In genomic region chr15:95325763-95326688, GRCh38 we compare ENCODE assay signal across 10 cellular contexts.
DNase-seq lines count a peak whose midpoint lies in the region; TF ChIP-seq lines count a peak whose summit lies in the region.
"Had no signal": no experiment of that assay in that cellular context is flagged by ENCODE, and none has a peak within 500 bp of the region (broad histone marks: within the 10 kb centered on the region; RNA-seq: fewer than 3 reads in every experiment).

No MANE protein-coding gene starts in this region.

- CTCF ChIA-PET in MCF 10A (lab: Yijun Ruan, JAX): no interaction called here

- peaks cover 0 to 19% of the 10 kb centered on the region in 2 donors for H3K27me3 ChIP-seq in breast epithelium
- no peaks in the 10 kb centered on the region for H3K27me3 ChIP-seq in vagina

- POLR2A ChIA-PET in MCF 10A (lab: Yijun Ruan, JAX): no interaction called here

- TF ChIP-seq CTCF in breast epithelium (IDR thresholded peaks at IDR 0.05): no peak
- no peak for TF ChIP-seq CTCF in MCF 10A (IDR thresholded peaks at IDR 0.05; ENCODE audit: unreplicated experiment)
- no peak for TF ChIP-seq CTCF in nephron progenitor cell (IDR thresholded peaks at IDR 0.05)
- TF ChIP-seq CTCF in vagina (IDR thresholded peaks at IDR 0.05): no peak

- H3K4me3 ChIP-seq in breast epithelium (peak overlapping the region; percentile 36 to 68 (median 44)), vagina (peak overlapping the region; percentile 52 to 65)

- H3K4me3 Mint-ChIP-seq in MCF 10A (ENCODE audit: unreplicated experiment) (no peak overlapping the region), nephron progenitor cell (peak overlapping the region; percentile 83)

- H3K27ac Mint-ChIP-seq in MCF 10A (ENCODE audit: low read depth, unreplicated experiment): no peak overlapping the region
- no peak overlapping the region for H3K27ac Mint-ChIP-seq in nephron progenitor cell

- H3K27ac ChIP-seq in breast epithelium: peak overlapping the region; percentile 29 to 88
- H3K27ac ChIP-seq in vagina: peak overlapping the region; percentile 90

- no peaks in the 10 kb centered on the region for H3K9me3 Mint-ChIP-seq in MCF 10A (ENCODE audit: unreplicated experiment)
- no peaks in the 10 kb centered on the region for H3K9me3 Mint-ChIP-seq in nephron progenitor cell

- no peaks in the 10 kb centered on the region for H3K4me1 Mint-ChIP-seq in MCF 10A (ENCODE audit: insufficient read depth, unreplicated experiment)
- peaks cover 57% of the 10 kb centered on the region for H3K4me1 Mint-ChIP-seq in nephron progenitor cell

- BruUV-seq in MCF 10A (replicated peaks; lab: Mats Ljungman, UMichigan): no TSS peak

- TF ChIP-seq POLR2A in breast epithelium (IDR thresholded peaks at IDR 0.05) (no peak), vagina (IDR thresholded peaks at IDR 0.05) (no peak)

- intact Hi-C loops in breast epithelium (cut with DNase I; ENCODE audit: low total_unique reads): no loop called here
- intact Hi-C loops in MCF 10A (cut with micrococcal nuclease): no loop called here
- intact Hi-C loops in vagina (cut with DNase I): loop anchor here (5.0 to 10.0 kb wide), 3 partner anchors 64 to 1011 kb away; no protein-coding TSS in a partner anchor

- H3K4me1 ChIP-seq in breast epithelium: no peaks in the 10 kb centered on the region
- no peaks in the 10 kb centered on the region for H3K4me1 ChIP-seq in vagina

- H3K36me3 Mint-ChIP-seq in MCF 10A (ENCODE audit: insufficient read depth, unreplicated experiment) (no peaks in the 10 kb centered on the region), nephron progenitor cell (ENCODE audit: low read depth) (peaks cover 7% of the 10 kb centered on the region)

- no peaks in the 10 kb centered on the region for H3K36me3 ChIP-seq in breast epithelium
- H3K36me3 ChIP-seq in vagina: no peaks in the 10 kb centered on the region

- H3K9me3 ChIP-seq in breast epithelium: no peaks in the 10 kb centered on the region
- no peaks in the 10 kb centered on the region for H3K9me3 ChIP-seq in vagina

- no peaks in the 10 kb centered on the region for H3K27me3 Mint-ChIP-seq in MCF 10A (ENCODE audit: insufficient read depth, unreplicated experiment)
- peaks cover 5% of the 10 kb centered on the region for H3K27me3 Mint-ChIP-seq in nephron progenitor cell (ENCODE audit: low read depth, poor library complexity)

- DNase-seq in breast epithelium (ENCODE audit: low spot score in 2 of 2): no peak
- no peak for DNase-seq in MCF 10A (ENCODE audit: unreplicated experiment)
- DNase-seq in foreskin melanocyte: peak; percentile 46
- DNase-seq in nephron progenitor cell: no peak
- no peak for DNase-seq in vagina (ENCODE audit: extremely low spot score in 2 of 2)
- no peak for DNase-seq in A172 (ENCODE audit: low spot score)
- DNase-seq in SIG-M5 treated with dmso at 0.1 percent for 504 hours (lab: John Stamatoyannopoulos, UW; ENCODE audit: unreplicated experiment): no peak
- DNase-seq in SW 1271 (lab: John Stamatoyannopoulos, UW): no peak
- DNase-seq: ACHN; stimulated activated CD4-positive, alpha-beta T cell treated with anti-CD3 and anti-CD28 coated beads, Interleukin-2, amount 100 ng/mL, for 24 hours had no signal
